In the genomic region with DNA sequence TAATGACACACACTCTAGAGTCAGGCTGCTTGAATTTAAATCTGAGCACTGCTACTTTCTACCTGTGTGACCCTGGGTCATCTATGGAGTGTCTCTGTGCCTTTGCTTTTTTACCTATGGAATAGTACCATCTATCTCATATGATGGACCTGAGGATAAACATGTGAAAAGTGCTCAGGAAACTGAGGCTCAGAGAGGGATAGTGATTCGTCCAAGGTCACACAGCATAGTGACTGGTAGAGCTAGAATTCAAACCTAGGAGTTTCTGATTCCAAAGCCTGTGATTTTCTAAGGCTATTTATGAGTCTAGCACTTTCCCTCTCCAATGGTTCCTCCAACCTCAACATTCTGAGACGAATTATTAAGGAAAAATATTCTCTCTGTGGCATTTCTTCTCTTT, we compare ENCODE assay signal across 6 cellular contexts.
"Had no signal": no experiment of that assay in that cellular context is flagged by ENCODE, and none has a peak within 500 bp of the region (broad histone marks: within the 10 kb centered on the region; RNA-seq: fewer than 3 reads in every experiment).

No MANE protein-coding gene starts in this region.

- H3K4me3 ChIP-seq: GM23338, HAP-1 had no signal

- H3K36me3 ChIP-seq: HAP-1 had no signal

- ATAC-seq: GM23338, HCT116 had no signal

- H3K9me3 ChIP-seq: HAP-1 had no signal

- H2AFZ ChIP-seq: GM23338 had no signal

- H3K4me1 ChIP-seq: HAP-1 had no signal

- DNase-seq: H7, KG1 had no signal

- H3K4me2 ChIP-seq: GM23338 had no signal

- FAIRE-seq: HTR-8/SVneo had no signal
